1 cellular context compared by ENCODE assay signal in genomic region chr18:37497836-37498518, GRCh38.
TF ChIP-seq lines count a peak whose summit lies in the region.

No MANE protein-coding gene starts in this region.

TF ChIP-seq in H1, 55 proteins besides CTCF, POLR2A, EP300 and RAD21 (continued from another document):
- TF ChIP-seq RNF2 (IDR thresholded peaks at IDR 0.05; ENCODE audit: borderline replicate concordance, low read depth, low read length, missing control alignments, poor library complexity, severe bottlenecking) (no peak), CBX5 (IDR thresholded peaks at IDR 0.05; ENCODE audit: low read depth, low read length) (no peak), BRCA1 (IDR thresholded peaks at IDR 0.05; ENCODE audit: low read depth, low read length) (no peak), MAX (IDR thresholded peaks at IDR 0.05) (no peak), TAF1 (IDR thresholded peaks at IDR 0.05; ENCODE audit: low read depth, low read length) (no peak), TBP (IDR thresholded peaks at IDR 0.05; ENCODE audit: low read depth, low read length) (no peak), BCL11A (IDR thresholded peaks at IDR 0.05; ENCODE audit: low read depth in 2 of 2, low read length in 2 of 2) (no peak), SP2 (IDR thresholded peaks at IDR 0.05; ENCODE audit: low read length) (no peak), RBBP5 (IDR thresholded peaks at IDR 0.05; ENCODE audit: borderline replicate concordance, low read depth, low read length) (no peak)
TF ChIP-seq in H1: peak in this region for 0.
